ENCODE assay signal across 24 cellular contexts in the genomic region with DNA sequence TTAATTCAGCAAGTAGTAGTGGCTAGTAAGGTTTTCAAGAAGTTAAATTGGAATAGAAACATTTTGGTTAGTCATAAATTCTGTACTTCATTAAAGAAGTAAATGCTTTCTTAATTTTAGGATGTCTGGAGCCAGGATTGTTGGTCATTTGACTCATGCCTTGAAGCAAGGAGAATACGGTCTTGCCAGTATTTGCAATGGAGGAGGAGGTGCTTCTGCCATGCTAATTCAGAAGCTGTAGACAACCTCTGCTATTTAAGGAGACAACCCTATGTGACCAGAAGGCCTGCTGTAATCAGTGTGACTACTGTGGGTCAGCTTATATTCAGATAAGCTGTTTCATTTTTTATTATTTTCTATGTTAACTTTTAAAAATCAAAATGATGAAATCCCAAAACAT.
"Had no signal": no experiment of that assay in that cellular context is flagged by ENCODE, and none has a peak within 500 bp of the region (broad histone marks: within the 10 kb centered on the region; RNA-seq: fewer than 3 reads in every experiment).

No MANE protein-coding gene starts in this region.

- H3K27me3 ChIP-seq: adrenal gland, ascending aorta, brain microvascular endothelial cell, left lung, spleen, vagina had no signal

- H3K9me3 ChIP-seq: adrenal gland, ascending aorta, left lung, spleen, thoracic aorta, vagina had no signal

- ATAC-seq: activated CD4-positive, CD25-positive, alpha-beta regulatory T cell treated with anti-CD3 and anti-CD28 coated beads, Interleukin-2, amount 50 U/mL, for 24 hours; esophagus mucosa; left lung; natural killer cell had no signal

- H3K4me1 Mint-ChIP-seq: natural killer cell had no signal

- DNase-seq: activated CD4-positive, alpha-beta T cell treated with anti-CD3 and anti-CD28 coated beads, Interleukin-2, amount 10 ng/mL, durations not matched to agents 7 days and 5 days; activated naive CD4-positive, alpha-beta T cell treated with anti-CD3 and anti-CD28 coated beads, Interleukin-2, amount 10 ng/mL, durations not matched to agents 7 days and 5 days; activated T-cell treated with anti-CD3 and anti-CD28 coated beads, Interleukin-2, amount 50 U/mL, for 1 hour; adrenal gland; brain microvascular endothelial cell; effector memory CD4-positive, alpha-beta T cell; kidney; left lung; mammary epithelial cell; midbrain; natural killer cell; retina; spleen; stimulated activated CD4-positive, alpha-beta T cell treated with anti-CD3 and anti-CD28 coated beads, Interleukin-4, amount 100 ng/mL, for 1 hour; stimulated activated naive CD4-positive, alpha-beta T cell treated with Interleukin-2 at 50 U/mL for 16 hours had no signal

- H3K27ac ChIP-seq: adrenal gland, ascending aorta, brain microvascular endothelial cell, left lung, spleen, thoracic aorta, vagina, VCaP had no signal

- H3K9me3 Mint-ChIP-seq: activated CD4-positive, alpha-beta T cell treated with anti-CD3 and anti-CD28 coated beads, Interleukin-2, amount 10 ng/mL, durations not matched to agents 7 days and 5 days; activated naive CD4-positive, alpha-beta T cell treated with anti-CD3 and anti-CD28 coated beads, Interleukin-2, amount 10 ng/mL, durations not matched to agents 7 days and 5 days; central memory CD8-positive, alpha-beta T cell; natural killer cell; T-helper 2 cell treated with Interferon-gamma antibody and Interleukin-4, amounts not matched to agents 5 μg/mL and 100 μg/mL, for 36 hours; type B pancreatic cell had no signal

- H3K4me3 Mint-ChIP-seq: activated CD4-positive, alpha-beta T cell treated with anti-CD3 and anti-CD28 coated beads, Interleukin-2, amount 10 ng/mL, durations not matched to agents 7 days and 5 days; activated naive CD4-positive, alpha-beta T cell treated with anti-CD3 and anti-CD28 coated beads, Interleukin-2, amount 10 ng/mL, durations not matched to agents 7 days and 5 days; central memory CD8-positive, alpha-beta T cell; natural killer cell; T-helper 2 cell treated with Interferon-gamma antibody and Interleukin-4, amounts not matched to agents 5 μg/mL and 100 μg/mL, for 36 hours; type B pancreatic cell had no signal

- H3K27ac Mint-ChIP-seq: activated CD4-positive, alpha-beta T cell treated with anti-CD3 and anti-CD28 coated beads, Interleukin-2, amount 10 ng/mL, durations not matched to agents 7 days and 5 days; activated naive CD4-positive, alpha-beta T cell treated with anti-CD3 and anti-CD28 coated beads, Interleukin-2, amount 10 ng/mL, durations not matched to agents 7 days and 5 days; type B pancreatic cell had no signal

- H3K27me3 Mint-ChIP-seq: activated CD4-positive, alpha-beta T cell treated with anti-CD3 and anti-CD28 coated beads, Interleukin-2, amount 10 ng/mL, durations not matched to agents 7 days and 5 days; activated naive CD4-positive, alpha-beta T cell treated with anti-CD3 and anti-CD28 coated beads, Interleukin-2, amount 10 ng/mL, durations not matched to agents 7 days and 5 days; central memory CD8-positive, alpha-beta T cell; type B pancreatic cell had no signal
